13 cellular contexts compared by ENCODE assay signal in genomic region chr11:119706887-119707286, GRCh38. TPM values are rescaled to one million over a fixed set of nuclear protein-coding genes. Genes with fewer than 3 reads are reported as not detected.
DNase-seq lines count a peak whose midpoint lies in the region; ATAC-seq and TF ChIP-seq lines count a peak whose summit lies in the region.
"Had no signal": no experiment of that assay in that cellular context is flagged by ENCODE, and none has a peak within 500 bp of the region (broad histone marks: within the 10 kb centered on the region; RNA-seq: fewer than 3 reads in every experiment).

No MANE protein-coding gene starts in this region.

- no peaks in the 10 kb centered on the region for H3K9me2 ChIP-seq in PC-3 (replicated peaks; ENCODE audit: low read length)

- H3K4me3 Mint-ChIP-seq in activated CD8-positive, alpha-beta memory T cell treated with anti-CD3 and anti-CD28 coated beads, Interleukin-2, amount 10 ng/mL, durations not matched to agents 7 days and 5 days, result no peak overlapping the region
- H3K4me3 Mint-ChIP-seq in stimulated activated effector memory CD8-positive, alpha-beta T cell treated with anti-CD3 and anti-CD28 coated beads, Interleukin-12 subunit alpha, Interleukin-12 subunit beta, amount 100 ng/mL, for 72 hours, result no peak overlapping the region
- H3K4me3 Mint-ChIP-seq: activated T-cell treated with anti-CD3 and anti-CD28 coated beads, Interleukin-2, amount 50 U/mL, for 24 hours; memory B cell had no signal

- H3K4me1 ChIP-seq in PC-3 (ENCODE audit: insufficient read depth, low read length) (peaks cover 4% of the 10 kb centered on the region), fibroblast of lung (ENCODE audit: control insufficient read depth, extremely low read depth, insufficient read depth, low read length) (no peaks in the 10 kb centered on the region)

- ATAC-seq in activated CD8-positive, alpha-beta memory T cell treated with anti-CD3 and anti-CD28 coated beads, Interleukin-2, amount 10 ng/mL, durations not matched to agents 7 days and 5 days, result peak; percentile 16
- no peak for ATAC-seq in PC-3
- no peak for ATAC-seq in stimulated activated effector memory CD8-positive, alpha-beta T cell treated with anti-CD3 and anti-CD28 coated beads, Interleukin-12 subunit alpha, Interleukin-12 subunit beta, amount 100 ng/mL, for 72 hours

- H3K79me2 ChIP-seq in PC-3 (ENCODE audit: low read length) (no peaks in the 10 kb centered on the region), fibroblast of lung (ENCODE audit: control insufficient read depth, insufficient read depth, low read length) (no peaks in the 10 kb centered on the region)

- H3K27ac ChIP-seq in PC-3 (ENCODE audit: low read length) (no peak overlapping the region), fibroblast of lung (ENCODE audit: insufficient read depth, low read length) (no peak overlapping the region)
- H3K27ac ChIP-seq: coronary artery had no signal

- intact Hi-C loops in PC-3 (cut with micrococcal nuclease), result no loop called here

- H3K4me2 ChIP-seq in PC-3 (ENCODE audit: low read length) (no peak overlapping the region), fibroblast of lung (ENCODE audit: extremely low read depth, insufficient read depth, low read length) (no peak overlapping the region)

- H3K4me1 Mint-ChIP-seq in activated CD8-positive, alpha-beta memory T cell treated with anti-CD3 and anti-CD28 coated beads, Interleukin-2, amount 10 ng/mL, durations not matched to agents 7 days and 5 days, result peaks cover 5% of the 10 kb centered on the region
- peaks cover 28% of the 10 kb centered on the region for H3K4me1 Mint-ChIP-seq in stimulated activated effector memory CD8-positive, alpha-beta T cell treated with anti-CD3 and anti-CD28 coated beads, Interleukin-12 subunit alpha, Interleukin-12 subunit beta, amount 100 ng/mL, for 72 hours
- H3K4me1 Mint-ChIP-seq: memory B cell had no signal

- H3K36me3 ChIP-seq in PC-3 (ENCODE audit: low read depth, low read length) (no peaks in the 10 kb centered on the region), fibroblast of lung (ENCODE audit: control insufficient read depth, insufficient read depth, low read length) (no peaks in the 10 kb centered on the region)
- H3K36me3 ChIP-seq: MG63 had no signal

- no peak overlapping the region for H2AFZ ChIP-seq in PC-3 (ENCODE audit: low read length)
- no peak overlapping the region for H2AFZ ChIP-seq in fibroblast of lung (ENCODE audit: low read length)

- no peak for DNase-seq in activated CD8-positive, alpha-beta memory T cell treated with anti-CD3 and anti-CD28 coated beads, Interleukin-2, amount 10 ng/mL, durations not matched to agents 7 days and 5 days
- no peak for DNase-seq in activated CD8-positive, alpha-beta memory T cell treated with anti-CD3 and anti-CD28 coated beads, Interleukin-2, amount 50 U/mL, for 48 hours
- DNase-seq in PC-3 (no peak), fibroblast of lung (ENCODE audit: low read depth in 2 of 2) (no peak), retinal pigment epithelial cell (ENCODE audit: low read depth) (no peak), foreskin melanocyte (no peak)
- no peak for DNase-seq in stimulated activated effector memory CD8-positive, alpha-beta T cell treated with anti-CD3 and anti-CD28 coated beads, Interleukin-12 subunit alpha, Interleukin-12 subunit beta, amount 100 ng/mL, for 72 hours (ENCODE audit: low spot score in 2 of 2)
- no peak for DNase-seq in stimulated activated CD4-positive, alpha-beta T cell treated with anti-CD3 and anti-CD28 coated beads, Interleukin-4, amount 100 ng/mL, for 4 hours
- DNase-seq: activated CD4-positive, alpha-beta T cell treated with anti-CD3 and anti-CD28 coated beads for 48 hours; activated T-cell treated with anti-CD3 and anti-CD28 coated beads, Interleukin-2, amount 50 U/mL, for 24 hours; MG63 had no signal

- BruUV-seq in PC-3 (replicated peaks; lab: Mats Ljungman, UMichigan), result no TSS peak

- no peak overlapping the region for H3K9ac ChIP-seq in PC-3 (ENCODE audit: low read length)
- H3K9ac ChIP-seq in fibroblast of lung (ENCODE audit: insufficient read depth, low read length), result no peak overlapping the region

- H3K27ac Mint-ChIP-seq in activated CD8-positive, alpha-beta memory T cell treated with anti-CD3 and anti-CD28 coated beads, Interleukin-2, amount 10 ng/mL, durations not matched to agents 7 days and 5 days, result no peak overlapping the region
- H3K27ac Mint-ChIP-seq in stimulated activated effector memory CD8-positive, alpha-beta T cell treated with anti-CD3 and anti-CD28 coated beads, Interleukin-12 subunit alpha, Interleukin-12 subunit beta, amount 100 ng/mL, for 72 hours, result no peak overlapping the region
- H3K27ac Mint-ChIP-seq: activated T-cell treated with anti-CD3 and anti-CD28 coated beads, Interleukin-2, amount 50 U/mL, for 24 hours; memory B cell had no signal

- H3K27me3 ChIP-seq in PC-3 (ENCODE audit: low read length) (no peaks in the 10 kb centered on the region), fibroblast of lung (ENCODE audit: control insufficient read depth, insufficient read depth, low read length) (no peaks in the 10 kb centered on the region)
- H3K27me3 ChIP-seq: MG63 had no signal

- no peaks in the 10 kb centered on the region for H3K9me3 Mint-ChIP-seq in activated CD8-positive, alpha-beta memory T cell treated with anti-CD3 and anti-CD28 coated beads, Interleukin-2, amount 10 ng/mL, durations not matched to agents 7 days and 5 days (ENCODE audit: low read depth)
- no peaks in the 10 kb centered on the region for H3K9me3 Mint-ChIP-seq in stimulated activated effector memory CD8-positive, alpha-beta T cell treated with anti-CD3 and anti-CD28 coated beads, Interleukin-12 subunit alpha, Interleukin-12 subunit beta, amount 100 ng/mL, for 72 hours
- H3K9me3 Mint-ChIP-seq: activated T-cell treated with anti-CD3 and anti-CD28 coated beads, Interleukin-2, amount 50 U/mL, for 24 hours; memory B cell had no signal

- peak; percentile 55 for TF ChIP-seq CTCF in PC-3 (conservative IDR thresholded peaks at IDR 0.05; ENCODE audit: low read depth, low read length)
- peak; percentile 14 to 30 for TF ChIP-seq CTCF in fibroblast of lung (conservative IDR thresholded peaks at IDR 0.05 in 1 of 2, IDR thresholded peaks at IDR 0.05 in 1 of 2; ENCODE audit: low read depth in 1 of 2, low read length in 2 of 2)
- peak; percentile 31 for TF ChIP-seq CTCF in retinal pigment epithelial cell (conservative IDR thresholded peaks at IDR 0.05; ENCODE audit: low read depth, low read length)

- no peaks in the 10 kb centered on the region for H3F3A ChIP-seq in PC-3 (ENCODE audit: low read length, unreplicated experiment)

- POLR2A ChIA-PET in PC-3 (lab: Charles Lee; ENCODE audit: unreplicated experiment), result no interaction called here

- H3K36me3 Mint-ChIP-seq in activated CD8-positive, alpha-beta memory T cell treated with anti-CD3 and anti-CD28 coated beads, Interleukin-2, amount 10 ng/mL, durations not matched to agents 7 days and 5 days, result no peaks in the 10 kb centered on the region
- peaks cover 3% of the 10 kb centered on the region for H3K36me3 Mint-ChIP-seq in stimulated activated effector memory CD8-positive, alpha-beta T cell treated with anti-CD3 and anti-CD28 coated beads, Interleukin-12 subunit alpha, Interleukin-12 subunit beta, amount 100 ng/mL, for 72 hours
- H3K36me3 Mint-ChIP-seq: memory B cell had no signal

- H4K20me1 ChIP-seq in PC-3 (ENCODE audit: low read length) (peaks cover 12% of the 10 kb centered on the region; the same call in 1 of the 2 replicates), fibroblast of lung (ENCODE audit: control insufficient read depth, extremely low read depth, insufficient read depth, low read length) (no peaks in the 10 kb centered on the region)

- peaks cover 40% of the 10 kb centered on the region for H3K27me3 Mint-ChIP-seq in activated CD8-positive, alpha-beta memory T cell treated with anti-CD3 and anti-CD28 coated beads, Interleukin-2, amount 10 ng/mL, durations not matched to agents 7 days and 5 days

- H3K9me3 ChIP-seq in PC-3 (ENCODE audit: low read length), result no peaks in the 10 kb centered on the region
- H3K9me3 ChIP-seq in fibroblast of lung (ENCODE audit: control insufficient read depth, insufficient read depth, low read depth, low read length), result no peaks in the 10 kb centered on the region
- H3K9me3 ChIP-seq: MG63 had no signal

- CTCF ChIA-PET in activated CD8-positive, alpha-beta memory T cell treated with anti-CD3 and anti-CD28 coated beads, Interleukin-2, amount 10 ng/mL, durations not matched to agents 7 days and 5 days (lab: Charles Lee), result interaction anchor here (1.1 kb wide), 1 partner anchor 23 kb away, joined by 3 read pairs; no protein-coding TSS in a partner anchor
- CTCF ChIA-PET in PC-3 (lab: Charles Lee), result no interaction called here

- H3K4me3 ChIP-seq in PC-3 (ENCODE audit: low read length) (no peak overlapping the region), fibroblast of lung (replicated peaks in 1 of 4; ENCODE audit: control extremely low read depth in 1 of 4, insufficient read depth in 1 of 4, low read depth in 3 of 4, low read length in 4 of 4) (no peak overlapping the region), retinal pigment epithelial cell (ENCODE audit: low read length) (no peak overlapping the region)
- H3K4me3 ChIP-seq: coronary artery, MG63 had no signal

RNA-seq across cellular contexts. Expression of gene NECTIN1, which starts 22.1 kb away (rescaled TPM):
- under 1 TPM; 0.53 to 0.98 TPM for total RNA-seq in activated CD8-positive, alpha-beta memory T cell treated with anti-CD3 and anti-CD28 coated beads, Interleukin-2, amount 10 ng/mL, durations not matched to agents 7 days and 5 days
- total RNA-seq in PC-3 (2014; rRNA removed) (19.9 and 24.6 TPM in 2 replicates), fibroblast of lung (2.8 and 3.3 TPM in 2 replicates)
- polyA plus RNA-seq in fibroblast of lung, result 2.0 and 9.2 TPM in 2 replicates
- 3.7 and 10.2 TPM in 2 replicates for polyA plus RNA-seq in fibroblast of lung (2012)
- polyA minus RNA-seq in fibroblast of lung (ENCODE audit: low replicate concordance), result 21.8 and 42.2 TPM in 2 replicates
